Comparison of ENCODE assay signal across 8 cellular contexts in the genomic region with DNA sequence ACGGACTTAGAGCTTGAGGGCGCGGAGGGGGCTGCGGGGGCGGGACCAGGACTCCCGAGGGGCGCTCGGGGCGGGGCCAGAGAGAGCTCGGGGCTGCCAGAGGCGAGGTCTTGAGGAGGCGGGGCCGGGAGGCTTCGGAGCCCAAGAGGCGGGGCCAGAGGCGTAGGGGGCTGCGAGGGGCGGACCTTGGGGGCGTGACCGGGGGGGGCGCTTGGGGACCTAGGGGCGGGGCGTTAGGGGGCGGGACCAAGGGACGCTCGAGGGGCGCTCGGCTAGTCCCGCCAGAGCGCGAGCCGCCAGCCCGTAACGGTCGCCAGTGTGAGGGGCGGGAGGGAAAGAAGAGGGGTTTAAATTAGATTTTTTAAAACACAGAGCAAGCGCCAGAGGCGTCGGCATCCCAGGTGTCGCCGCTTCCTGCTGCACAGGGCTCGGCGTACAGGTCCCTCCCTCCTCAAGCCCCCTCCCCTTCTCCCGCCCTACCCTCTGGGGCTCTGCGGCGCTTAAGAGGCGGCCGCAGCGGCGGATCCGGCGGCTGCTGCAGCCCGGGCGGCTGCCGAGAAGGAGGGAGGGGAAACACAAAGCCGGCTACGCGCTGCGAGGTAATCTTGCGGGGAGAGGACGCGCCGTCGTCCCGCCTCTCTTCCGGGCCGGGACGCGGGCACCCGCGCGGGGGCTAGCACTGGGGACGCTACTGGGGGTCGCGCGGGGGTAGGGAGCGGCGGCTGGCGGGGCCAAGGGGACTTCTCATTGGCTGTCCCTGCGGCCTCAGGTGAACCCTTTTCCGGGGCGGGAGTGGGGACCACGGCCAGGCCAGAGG. TPM values are rescaled to one million over a fixed set of nuclear protein-coding genes. Genes with fewer than 3 reads are reported as not detected.
DNase-seq lines count a peak whose midpoint lies in the region; FAIRE-seq lines count a peak whose summit lies in the region.

A gene with protein sequence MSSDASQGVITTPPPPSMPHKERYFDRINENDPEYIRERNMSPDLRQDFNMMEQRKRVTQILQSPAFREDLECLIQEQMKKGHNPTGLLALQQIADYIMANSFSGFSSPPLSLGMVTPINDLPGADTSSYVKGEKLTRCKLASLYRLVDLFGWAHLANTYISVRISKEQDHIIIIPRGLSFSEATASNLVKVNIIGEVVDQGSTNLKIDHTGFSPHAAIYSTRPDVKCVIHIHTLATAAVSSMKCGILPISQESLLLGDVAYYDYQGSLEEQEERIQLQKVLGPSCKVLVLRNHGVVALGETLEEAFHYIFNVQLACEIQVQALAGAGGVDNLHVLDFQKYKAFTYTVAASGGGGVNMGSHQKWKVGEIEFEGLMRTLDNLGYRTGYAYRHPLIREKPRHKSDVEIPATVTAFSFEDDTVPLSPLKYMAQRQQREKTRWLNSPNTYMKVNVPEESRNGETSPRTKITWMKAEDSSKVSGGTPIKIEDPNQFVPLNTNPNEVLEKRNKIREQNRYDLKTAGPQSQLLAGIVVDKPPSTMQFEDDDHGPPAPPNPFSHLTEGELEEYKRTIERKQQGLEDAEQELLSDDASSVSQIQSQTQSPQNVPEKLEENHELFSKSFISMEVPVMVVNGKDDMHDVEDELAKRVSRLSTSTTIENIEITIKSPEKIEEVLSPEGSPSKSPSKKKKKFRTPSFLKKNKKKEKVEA (plus strand): TSS at position 284 of the 817 bp plus-strand sequence. CDS start 92,670 bp downstream, outside the sequence.

- H3K4me1 Mint-ChIP-seq in activated naive CD4-positive, alpha-beta T cell treated with anti-CD3 and anti-CD28 coated beads for 36 hours (ENCODE audit: low read depth), result peaks cover 45% of the 10 kb centered on the region

- no peaks in the 10 kb centered on the region for H3K9me3 ChIP-seq in ES-I3 (ENCODE audit: control insufficient read depth, insufficient read depth, low read length)

- DNase-seq in H4 (ENCODE audit: low spot score) (peak; percentile 70), LoVo (ENCODE audit: low spot score) (peak; percentile 92), SK-N-DZ (ENCODE audit: low spot score) (peak; percentile 96), frontal cortex (ENCODE audit: low spot score in 2 of 2) (peak; percentile 93 to 94), non-pigmented ciliary epithelial cell (ENCODE audit: low read depth) (peak; percentile 71), substantia nigra (lab: John Stamatoyannopoulos, UW) (peak in 48 of 49 donors; percentile 71 to 99 (median 94))
- DNase-seq in activated naive CD4-positive, alpha-beta T cell treated with anti-CD3 and anti-CD28 coated beads for 36 hours, result peak; percentile 85

- H3K4me1 ChIP-seq in ES-I3 (ENCODE audit: insufficient read depth, low read length), result peaks cover 18% of the 10 kb centered on the region

- peak within 1 kb of the TSS; percentile 91 for H3K27ac Mint-ChIP-seq in activated naive CD4-positive, alpha-beta T cell treated with anti-CD3 and anti-CD28 coated beads for 36 hours

- H3K27me3 Mint-ChIP-seq in activated naive CD4-positive, alpha-beta T cell treated with anti-CD3 and anti-CD28 coated beads for 36 hours (ENCODE audit: low read depth), result no peaks in the 10 kb centered on the region

- H3K36me3 ChIP-seq in ES-I3 (ENCODE audit: insufficient read depth, low read length), result no peaks in the 10 kb centered on the region

- CTCF ChIA-PET in activated naive CD4-positive, alpha-beta T cell treated with anti-CD3 and anti-CD28 coated beads for 36 hours (lab: Charles Lee), result interaction anchor here (0.9 to 1.4 kb wide), 5 partner anchors 28 to 118 kb away, joined by 3 to 5 read pairs (median 3); no protein-coding TSS in a partner anchor

- H3K27ac ChIP-seq in substantia nigra (ENCODE audit: low read depth, low read length, poor library complexity, severe bottlenecking), result peak within 1 kb of the TSS; percentile 90

- intact Hi-C loops in activated naive CD4-positive, alpha-beta T cell treated with anti-CD3 and anti-CD28 coated beads for 36 hours (cut with micrococcal nuclease), result loop anchor here (1.0 to 5.0 kb wide), 5 partner anchors 30 to 854 kb away; a partner anchor contains a TSS

- no peaks in the 10 kb centered on the region for H3K9me3 Mint-ChIP-seq in activated naive CD4-positive, alpha-beta T cell treated with anti-CD3 and anti-CD28 coated beads for 36 hours

- H3K4me3 Mint-ChIP-seq in activated naive CD4-positive, alpha-beta T cell treated with anti-CD3 and anti-CD28 coated beads for 36 hours, result no peak within 1 kb of the TSS

- H3K36me3 Mint-ChIP-seq in activated naive CD4-positive, alpha-beta T cell treated with anti-CD3 and anti-CD28 coated beads for 36 hours (ENCODE audit: low read depth), result no peaks in the 10 kb centered on the region

- H3K9ac ChIP-seq in ES-I3 (ENCODE audit: low read depth, low read length), result peak within 1 kb of the TSS; percentile 78

- FAIRE-seq in frontal cortex (lab: Jason Lieb, UNC), result no peak

RNA-seq across cellular contexts. Expression of the gene that starts here (rescaled TPM):
- 457 and 546 TPM in 2 replicates for total RNA-seq in H4 (2014; rRNA removed; shearing (Covaris generic))
- 45.8 and 56.6 TPM in 2 replicates for polyA plus RNA-seq in SK-N-DZ (2014; cell fraction: cytosol; rRNA removed)
- 84.5 and 106 TPM in 2 replicates for polyA plus RNA-seq in SK-N-DZ (2014; cell fraction: nucleus; rRNA removed)
- 10 to 100 TPM; 85.2 to 85.8 TPM for total RNA-seq in activated naive CD4-positive, alpha-beta T cell treated with anti-CD3 and anti-CD28 coated beads for 36 hours
- 78.7 TPM for total RNA-seq in frontal cortex

Comparison
In these comparisons a context has a peak if more than half of its experiments do, and no peak if none do; other contexts are left out.
1. Peak in every context shown above with its lines: DNase-seq and H3K27ac ChIP-seq.